13 cellular contexts compared by ENCODE assay signal in genomic region chr2:10136187-10136934, GRCh38. TPM values are rescaled to one million over a fixed set of nuclear protein-coding genes. Genes with fewer than 3 reads are reported as not detected.
DNase-seq lines count a peak whose midpoint lies in the region; ATAC-seq lines count a peak whose summit lies in the region.
"Had no signal": no experiment of that assay in that cellular context is flagged by ENCODE, and none has a peak within 500 bp of the region (broad histone marks: within the 10 kb centered on the region; RNA-seq: fewer than 3 reads in every experiment).

No MANE protein-coding gene starts in this region.

- peaks cover 3% of the 10 kb centered on the region for H3K36me3 ChIP-seq in H7 (replicated peaks; ENCODE audit: control insufficient read depth, insufficient read depth, low read length)
- H3K36me3 ChIP-seq: ovary had no signal

- peak overlapping the region; percentile 50 for H3K27ac Mint-ChIP-seq in activated naive CD8-positive, alpha-beta T cell treated with anti-CD3 and anti-CD28 coated beads, Interleukin-2, amount 10 ng/mL, durations not matched to agents 7 days and 5 days
- no peak overlapping the region for H3K27ac Mint-ChIP-seq in activated naive CD8-positive, alpha-beta T cell treated with anti-CD3 and anti-CD28 coated beads for 36 hours
- peak overlapping the region; percentile 24 for H3K27ac Mint-ChIP-seq in activated naive CD8-positive, alpha-beta T cell treated with anti-CD3 and anti-CD28 coated beads, Interleukin-2, amount 50 U/mL, for 24 hours
- H3K27ac Mint-ChIP-seq in stimulated activated naive CD8-positive, alpha-beta T cell treated with anti-CD3 and anti-CD28 coated beads, Interleukin-15, amount 100 ng/mL, for 72 hours, result no peak overlapping the region
- H3K27ac Mint-ChIP-seq: activated B cell treated with CpG ODN at 0.5 μM for 24 hours had no signal

- no peak for DNase-seq in activated naive CD8-positive, alpha-beta T cell treated with anti-CD3 and anti-CD28 coated beads, Interleukin-2, amount 10 ng/mL, durations not matched to agents 7 days and 5 days
- no peak for DNase-seq in activated naive CD8-positive, alpha-beta T cell treated with anti-CD3 and anti-CD28 coated beads for 36 hours
- DNase-seq in NCI-H69 (lab: John Stamatoyannopoulos, UW) (peak; percentile 23), H7 (no peak), NCI-H1436 treated with DMSO at 0.1 percent for 48 hours (lab: John Stamatoyannopoulos, UW) (no peak), ureter (ENCODE audit: low spot score) (no peak)
- no peak for DNase-seq in activated naive CD8-positive, alpha-beta T cell treated with anti-CD3 and anti-CD28 coated beads, Interleukin-2, amount 50 U/mL, for 24 hours
- DNase-seq in stimulated activated naive CD8-positive, alpha-beta T cell treated with anti-CD3 and anti-CD28 coated beads, Interleukin-15, amount 100 ng/mL, for 72 hours, result no peak
- DNase-seq: activated B cell treated with CpG ODN at 0.5 μM for 24 hours, hippocampal formation, midbrain, ovary had no signal

- no peaks in the 10 kb centered on the region for H3K27me3 Mint-ChIP-seq in activated naive CD8-positive, alpha-beta T cell treated with anti-CD3 and anti-CD28 coated beads, Interleukin-2, amount 10 ng/mL, durations not matched to agents 7 days and 5 days
- no peaks in the 10 kb centered on the region for H3K27me3 Mint-ChIP-seq in activated naive CD8-positive, alpha-beta T cell treated with anti-CD3 and anti-CD28 coated beads for 36 hours
- H3K27me3 Mint-ChIP-seq in activated naive CD8-positive, alpha-beta T cell treated with anti-CD3 and anti-CD28 coated beads, Interleukin-2, amount 50 U/mL, for 24 hours, result no peaks in the 10 kb centered on the region
- H3K27me3 Mint-ChIP-seq in stimulated activated naive CD8-positive, alpha-beta T cell treated with anti-CD3 and anti-CD28 coated beads, Interleukin-15, amount 100 ng/mL, for 72 hours, result no peaks in the 10 kb centered on the region
- H3K27me3 Mint-ChIP-seq: activated B cell treated with CpG ODN at 0.5 μM for 24 hours had no signal

- no peaks in the 10 kb centered on the region for H3K27me3 ChIP-seq in H7 (ENCODE audit: control insufficient read depth, insufficient read depth, low read length)
- H3K27me3 ChIP-seq: ovary had no signal

- H3K4me3 ChIP-seq in H7 (ENCODE audit: insufficient read depth, low read depth, low read length), result no peak overlapping the region
- H3K4me3 ChIP-seq: ovary, skin epidermis had no signal

- no peak for ATAC-seq in activated naive CD8-positive, alpha-beta T cell treated with anti-CD3 and anti-CD28 coated beads, Interleukin-2, amount 10 ng/mL, durations not matched to agents 7 days and 5 days (ENCODE audit: low read depth)
- ATAC-seq in activated naive CD8-positive, alpha-beta T cell treated with anti-CD3 and anti-CD28 coated beads, Interleukin-2, amount 50 U/mL, for 24 hours, result peak; percentile 34
- ATAC-seq in stimulated activated naive CD8-positive, alpha-beta T cell treated with anti-CD3 and anti-CD28 coated beads, Interleukin-15, amount 100 ng/mL, for 72 hours, result peak; percentile 20

- H3K9me3 Mint-ChIP-seq in activated naive CD8-positive, alpha-beta T cell treated with anti-CD3 and anti-CD28 coated beads, Interleukin-2, amount 10 ng/mL, durations not matched to agents 7 days and 5 days, result no peaks in the 10 kb centered on the region
- no peaks in the 10 kb centered on the region for H3K9me3 Mint-ChIP-seq in activated naive CD8-positive, alpha-beta T cell treated with anti-CD3 and anti-CD28 coated beads for 36 hours
- H3K9me3 Mint-ChIP-seq in activated naive CD8-positive, alpha-beta T cell treated with anti-CD3 and anti-CD28 coated beads, Interleukin-2, amount 50 U/mL, for 24 hours, result no peaks in the 10 kb centered on the region
- no peaks in the 10 kb centered on the region for H3K9me3 Mint-ChIP-seq in stimulated activated naive CD8-positive, alpha-beta T cell treated with anti-CD3 and anti-CD28 coated beads, Interleukin-15, amount 100 ng/mL, for 72 hours
- H3K9me3 Mint-ChIP-seq: activated B cell treated with CpG ODN at 0.5 μM for 24 hours had no signal

- no peak overlapping the region for H3K4me3 Mint-ChIP-seq in activated naive CD8-positive, alpha-beta T cell treated with anti-CD3 and anti-CD28 coated beads, Interleukin-2, amount 10 ng/mL, durations not matched to agents 7 days and 5 days
- no peak overlapping the region for H3K4me3 Mint-ChIP-seq in activated naive CD8-positive, alpha-beta T cell treated with anti-CD3 and anti-CD28 coated beads for 36 hours
- no peak overlapping the region for H3K4me3 Mint-ChIP-seq in activated naive CD8-positive, alpha-beta T cell treated with anti-CD3 and anti-CD28 coated beads, Interleukin-2, amount 50 U/mL, for 24 hours
- no peak overlapping the region for H3K4me3 Mint-ChIP-seq in stimulated activated naive CD8-positive, alpha-beta T cell treated with anti-CD3 and anti-CD28 coated beads, Interleukin-15, amount 100 ng/mL, for 72 hours
- H3K4me3 Mint-ChIP-seq: activated B cell treated with CpG ODN at 0.5 μM for 24 hours had no signal

- H3K4me1 Mint-ChIP-seq in activated naive CD8-positive, alpha-beta T cell treated with anti-CD3 and anti-CD28 coated beads, Interleukin-2, amount 10 ng/mL, durations not matched to agents 7 days and 5 days, result peaks cover 34% of the 10 kb centered on the region
- peaks cover 16% of the 10 kb centered on the region for H3K4me1 Mint-ChIP-seq in activated naive CD8-positive, alpha-beta T cell treated with anti-CD3 and anti-CD28 coated beads for 36 hours
- peaks cover 18% of the 10 kb centered on the region for H3K4me1 Mint-ChIP-seq in activated naive CD8-positive, alpha-beta T cell treated with anti-CD3 and anti-CD28 coated beads, Interleukin-2, amount 50 U/mL, for 24 hours
- H3K4me1 Mint-ChIP-seq in stimulated activated naive CD8-positive, alpha-beta T cell treated with anti-CD3 and anti-CD28 coated beads, Interleukin-15, amount 100 ng/mL, for 72 hours, result peaks cover 33% of the 10 kb centered on the region
- H3K4me1 Mint-ChIP-seq: activated B cell treated with CpG ODN at 0.5 μM for 24 hours had no signal

- POLR2A ChIA-PET in activated naive CD8-positive, alpha-beta T cell treated with anti-CD3 and anti-CD28 coated beads, Interleukin-2, amount 10 ng/mL, durations not matched to agents 7 days and 5 days (lab: Charles Lee), result interaction anchor here (0.5 to 1.7 kb wide), 4 partner anchors 11 to 272 kb away, joined by 3 to 5 read pairs (median 4); no protein-coding TSS in a partner anchor

- H3K36me3 Mint-ChIP-seq in activated naive CD8-positive, alpha-beta T cell treated with anti-CD3 and anti-CD28 coated beads, Interleukin-2, amount 10 ng/mL, durations not matched to agents 7 days and 5 days, result peaks cover 28% of the 10 kb centered on the region
- H3K36me3 Mint-ChIP-seq in activated naive CD8-positive, alpha-beta T cell treated with anti-CD3 and anti-CD28 coated beads for 36 hours, result peaks cover 32% of the 10 kb centered on the region
- H3K36me3 Mint-ChIP-seq in activated naive CD8-positive, alpha-beta T cell treated with anti-CD3 and anti-CD28 coated beads, Interleukin-2, amount 50 U/mL, for 24 hours (ENCODE audit: low read depth), result peaks cover 34% of the 10 kb centered on the region

RNA-seq across cellular contexts. Expression of gene RRM2, which starts 13.8 kb away (rescaled TPM):
- total RNA-seq in activated naive CD8-positive, alpha-beta T cell treated with anti-CD3 and anti-CD28 coated beads, Interleukin-2, amount 10 ng/mL, durations not matched to agents 7 days and 5 days, result 100 to 1,000 TPM; 320 to 355 TPM
- 100 to 1,000 TPM; 414 to 424 TPM for total RNA-seq in activated naive CD8-positive, alpha-beta T cell treated with anti-CD3 and anti-CD28 coated beads for 36 hours
- total RNA-seq in H7 (2014; rRNA removed; shearing (Covaris generic)), result 56.7 and 71.9 TPM in 2 replicates
- total RNA-seq in ureter, result 2.2 TPM

RNA-seq across cellular contexts. Expression of gene CYS1, which starts 56.1 kb away (rescaled TPM):
- total RNA-seq in activated naive CD8-positive, alpha-beta T cell treated with anti-CD3 and anti-CD28 coated beads, Interleukin-2, amount 10 ng/mL, durations not matched to agents 7 days and 5 days, result under 1 TPM; 0.11 to 0.14 TPM
- not detected for total RNA-seq in activated naive CD8-positive, alpha-beta T cell treated with anti-CD3 and anti-CD28 coated beads for 36 hours
- total RNA-seq in H7 (2014; rRNA removed; shearing (Covaris generic)), result 0.24 and 0.63 TPM in 2 replicates
- 4.0 TPM for total RNA-seq in ureter

Comparison
In these comparisons a context has a peak if more than half of its experiments do, and no peak if none do; other contexts are left out.
1. H3K27ac Mint-ChIP-seq: peak in activated naive CD8-positive, alpha-beta T cell treated with anti-CD3 and anti-CD28 coated beads, Interleukin-2, amount 10 ng/mL, durations not matched to agents 7 days and 5 days (single experiment) and activated naive CD8-positive, alpha-beta T cell treated with anti-CD3 and anti-CD28 coated beads, Interleukin-2, amount 50 U/mL, for 24 hours (single experiment); none in activated naive CD8-positive, alpha-beta T cell treated with anti-CD3 and anti-CD28 coated beads for 36 hours (single experiment) and stimulated activated naive CD8-positive, alpha-beta T cell treated with anti-CD3 and anti-CD28 coated beads, Interleukin-15, amount 100 ng/mL, for 72 hours (0 of 2).
2. RNA of gene RRM2, which starts 13.8 kb away (total RNA-seq): 414 to 424 TPM in activated naive CD8-positive, alpha-beta T cell treated with anti-CD3 and anti-CD28 coated beads for 36 hours, 320 to 355 TPM in activated naive CD8-positive, alpha-beta T cell treated with anti-CD3 and anti-CD28 coated beads, Interleukin-2, amount 10 ng/mL, durations not matched to agents 7 days and 5 days and 56.7 to 71.9 TPM in H7; 2.2 TPM in ureter (single experiment); every median in the first group is over 10 times any median in the second.